1 cellular context compared by ENCODE assay signal in the genomic region with DNA sequence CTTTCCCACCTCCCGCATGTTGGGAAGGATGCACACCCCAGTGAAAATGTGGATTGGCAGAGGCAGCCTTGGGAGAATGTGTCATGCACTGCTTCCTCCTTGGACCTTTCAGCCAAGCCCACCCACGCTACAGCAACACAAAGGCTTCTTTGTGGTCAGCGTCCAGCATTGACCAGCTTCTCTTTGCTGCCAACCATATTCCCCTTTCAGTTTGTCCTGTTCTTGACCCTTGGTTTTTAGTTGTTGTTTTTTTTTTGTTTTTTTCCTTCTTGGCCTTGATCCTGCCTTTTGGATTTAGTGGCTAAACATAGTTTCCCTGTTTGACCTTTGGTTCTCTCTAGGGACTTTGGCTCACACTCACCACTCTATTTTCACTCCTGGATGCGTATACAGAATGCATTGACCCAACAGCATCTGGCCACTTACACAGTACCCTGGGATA.
TF ChIP-seq lines count a peak whose summit lies in the region.

No MANE protein-coding gene starts in this region.

TF ChIP-seq in HepG2, 621 proteins besides CTCF, POLR2A, EP300 and RAD21:
- TF ChIP-seq ZNF142 (CRISPR knock-in tag; IDR thresholded peaks at IDR 0.05) (no peak), ZNF205 (CRISPR knock-in tag; IDR thresholded peaks at IDR 0.05) (no peak), FOSL2 (CRISPR knock-in tag; IDR thresholded peaks at IDR 0.05) (no peak), ZBTB14 (CRISPR knock-in tag; IDR thresholded peaks at IDR 0.05) (no peak), ZNF780A (CRISPR knock-in tag; IDR thresholded peaks at IDR 0.05) (no peak), ZNF337 (CRISPR knock-in tag; IDR thresholded peaks at IDR 0.05; ENCODE audit: borderline replicate concordance, low read depth) (no peak), ZNF616 (CRISPR knock-in tag; IDR thresholded peaks at IDR 0.05; ENCODE audit: low read depth) (no peak), DMAP1 (CRISPR knock-in tag; IDR thresholded peaks at IDR 0.05) (no peak)
